Comparison of ENCODE assay signal across 32 cellular contexts in the genomic region with DNA sequence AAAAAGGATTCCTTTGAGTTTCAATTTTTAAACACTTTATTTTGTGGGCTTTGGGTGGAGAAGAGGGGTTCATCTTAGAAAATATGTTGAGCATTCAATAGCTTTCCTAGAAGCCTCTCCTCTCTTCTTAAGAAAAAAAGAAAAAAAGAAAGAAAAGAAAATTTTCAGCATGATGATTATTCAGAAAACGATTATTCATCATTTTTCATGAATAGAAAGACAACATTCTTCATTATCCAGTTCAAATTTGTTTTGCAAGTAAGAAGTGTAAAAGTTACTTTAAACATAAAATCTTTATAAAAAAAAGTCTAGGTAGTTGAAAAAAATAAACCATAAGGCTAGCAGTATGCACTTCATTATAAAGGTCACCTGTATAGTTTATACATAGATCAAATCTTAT.
"Had no signal": no experiment of that assay in that cellular context is flagged by ENCODE, and none has a peak within 500 bp of the region (broad histone marks: within the 10 kb centered on the region; RNA-seq: fewer than 3 reads in every experiment).

No MANE protein-coding gene starts in this region.

- H3K4me3 ChIP-seq: esophagus squamous epithelium, gastroesophageal sphincter had no signal

- H3K36me3 Mint-ChIP-seq: activated CD8-positive, alpha-beta memory T cell treated with anti-CD3 and anti-CD28 coated beads, Interleukin-2, amount 10 ng/mL, durations not matched to agents 7 days and 5 days; activated naive CD4-positive, alpha-beta T cell treated with anti-CD3 and anti-CD28 coated beads, Interleukin-2, amount 10 ng/mL, durations not matched to agents 7 days and 5 days; activated naive CD8-positive, alpha-beta T cell had no signal

- FAIRE-seq: astrocyte, bronchial epithelial cell, endometrium, endothelial cell of umbilical vein had no signal

- H3K4me1 Mint-ChIP-seq: activated CD4-positive, alpha-beta T cell treated with anti-CD3 and anti-CD28 coated beads for 36 hours; activated CD4-positive, alpha-beta T cell treated with anti-CD3 and anti-CD28 coated beads, Interleukin-2, amount 10 ng/mL, durations not matched to agents 24 days and 14 days; activated CD8-positive, alpha-beta memory T cell treated with anti-CD3 and anti-CD28 coated beads, Interleukin-2, amount 10 ng/mL, durations not matched to agents 7 days and 5 days; activated naive CD4-positive, alpha-beta T cell treated with anti-CD3 and anti-CD28 coated beads, Interleukin-2, amount 10 ng/mL, durations not matched to agents 7 days and 5 days; central memory CD8-positive, alpha-beta T cell had no signal

- H3K36me3 ChIP-seq: brain microvascular endothelial cell, esophagus squamous epithelium, gastroesophageal sphincter had no signal

- H3K4me3 Mint-ChIP-seq: activated CD4-positive, alpha-beta memory T cell treated with anti-CD3 and anti-CD28 coated beads for 36 hours; activated CD4-positive, alpha-beta T cell treated with anti-CD3 and anti-CD28 coated beads for 36 hours; activated CD4-positive, alpha-beta T cell treated with anti-CD3 and anti-CD28 coated beads, Interleukin-2, amount 10 ng/mL, durations not matched to agents 24 days and 14 days; activated CD8-positive, alpha-beta memory T cell treated with anti-CD3 and anti-CD28 coated beads, Interleukin-2, amount 10 ng/mL, durations not matched to agents 7 days and 5 days; activated CD8-positive, alpha-beta T cell treated with anti-CD3 and anti-CD28 coated beads, Interleukin-2, amount 10 ng/mL, durations not matched to agents 7 days and 5 days; activated naive CD4-positive, alpha-beta T cell treated with anti-CD3 and anti-CD28 coated beads, Interleukin-2, amount 10 ng/mL, durations not matched to agents 7 days and 5 days; activated naive CD8-positive, alpha-beta T cell; activated T-helper 1 cell treated with anti-CD3 and anti-CD28 coated beads, Interleukin-12 subunit alpha, Interleukin-12 subunit beta, Interleukin-2, Interleukin-4 antibody, amounts not matched to agents 30 ng/mL and 10 ng/mL and 1 ng/mL, durations not matched to agents 14 hours and 24 hours and 36 hours; central memory CD8-positive, alpha-beta T cell; effector memory CD8-positive, alpha-beta T cell had no signal

- H3K27me3 ChIP-seq: brain microvascular endothelial cell had no signal

- H3K27me3 Mint-ChIP-seq: activated CD4-positive, alpha-beta memory T cell treated with anti-CD3 and anti-CD28 coated beads for 36 hours; activated CD4-positive, alpha-beta T cell treated with anti-CD3 and anti-CD28 coated beads for 36 hours; activated CD4-positive, alpha-beta T cell treated with anti-CD3 and anti-CD28 coated beads, Interleukin-2, amount 10 ng/mL, durations not matched to agents 24 days and 14 days; activated CD8-positive, alpha-beta memory T cell treated with anti-CD3 and anti-CD28 coated beads, Interleukin-2, amount 10 ng/mL, durations not matched to agents 7 days and 5 days; activated naive CD4-positive, alpha-beta T cell treated with anti-CD3 and anti-CD28 coated beads, Interleukin-2, amount 10 ng/mL, durations not matched to agents 7 days and 5 days; activated naive CD8-positive, alpha-beta T cell; central memory CD8-positive, alpha-beta T cell; effector memory CD8-positive, alpha-beta T cell had no signal

- H3K27ac ChIP-seq: brain microvascular endothelial cell, epithelial cell of prostate, esophagus squamous epithelium, gastroesophageal sphincter had no signal

- H3K27ac Mint-ChIP-seq: activated CD4-positive, alpha-beta memory T cell treated with anti-CD3 and anti-CD28 coated beads for 36 hours; activated CD4-positive, alpha-beta T cell treated with anti-CD3 and anti-CD28 coated beads for 36 hours; activated CD4-positive, alpha-beta T cell treated with anti-CD3 and anti-CD28 coated beads, Interleukin-2, amount 10 ng/mL, durations not matched to agents 24 days and 14 days; activated CD8-positive, alpha-beta memory T cell treated with anti-CD3 and anti-CD28 coated beads, Interleukin-2, amount 10 ng/mL, durations not matched to agents 7 days and 5 days; activated CD8-positive, alpha-beta T cell treated with anti-CD3 and anti-CD28 coated beads, Interleukin-2, amount 10 ng/mL, durations not matched to agents 7 days and 5 days; activated naive CD4-positive, alpha-beta T cell treated with anti-CD3 and anti-CD28 coated beads, Interleukin-2, amount 10 ng/mL, durations not matched to agents 7 days and 5 days; activated naive CD8-positive, alpha-beta T cell; activated T-helper 1 cell treated with anti-CD3 and anti-CD28 coated beads, Interleukin-12 subunit alpha, Interleukin-12 subunit beta, Interleukin-2, Interleukin-4 antibody, amounts not matched to agents 30 ng/mL and 10 ng/mL and 1 ng/mL, durations not matched to agents 14 hours and 24 hours and 36 hours; activated T-helper 2 cell treated with anti-CD3 and anti-CD28 coated beads, Interferon-gamma antibody, Interleukin-2, Interleukin-4, amounts not matched to agents 10 μg/mL and 5 μg/mL and 100 μg/mL, durations not matched to agents 14 hours and 24 hours and 36 hours; effector memory CD8-positive, alpha-beta T cell had no signal

- ATAC-seq: activated CD4-positive, alpha-beta T cell treated with anti-CD3 and anti-CD28 coated beads for 36 hours; activated CD8-positive, alpha-beta memory T cell treated with anti-CD3 and anti-CD28 coated beads, Interleukin-2, amount 10 ng/mL, durations not matched to agents 7 days and 5 days; activated CD8-positive, alpha-beta T cell treated with anti-CD3 and anti-CD28 coated beads, Interleukin-2, amount 10 ng/mL, durations not matched to agents 7 days and 5 days; effector memory CD8-positive, alpha-beta T cell; gastroesophageal sphincter had no signal

- H3K4me1 ChIP-seq: esophagus squamous epithelium, gastroesophageal sphincter had no signal

- DNase-seq: activated CD4-positive, alpha-beta memory T cell treated with anti-CD3 and anti-CD28 coated beads for 36 hours; activated CD4-positive, alpha-beta T cell treated with anti-CD3 and anti-CD28 coated beads for 36 hours; activated CD4-positive, alpha-beta T cell treated with anti-CD3 and anti-CD28 coated beads, Interleukin-2, amount 10 ng/mL, durations not matched to agents 24 days and 14 days; activated CD4-positive, CD25-positive, alpha-beta regulatory T cell; activated CD4-positive, CD25-positive, alpha-beta regulatory T cell treated with anti-CD3 and anti-CD28 coated beads, Interleukin-2, amount 50 U/mL, for 72 hours; activated CD8-positive, alpha-beta memory T cell treated with anti-CD3 and anti-CD28 coated beads, Interleukin-2, amount 10 ng/mL, durations not matched to agents 7 days and 5 days; activated CD8-positive, alpha-beta memory T cell treated with anti-CD3 and anti-CD28 coated beads, Interleukin-2, amount 50 U/mL, for 4 hours; activated CD8-positive, alpha-beta T cell treated with anti-CD3 and anti-CD28 coated beads, Interleukin-2, amount 10 ng/mL, durations not matched to agents 7 days and 5 days; activated effector memory CD4-positive, alpha-beta T cell treated with anti-CD3 and anti-CD28 coated beads, Interleukin-2, amount 50 U/mL, for 16 hours; activated naive CD4-positive, alpha-beta T cell treated with anti-CD3 and anti-CD28 coated beads, Interleukin-2, amount 10 ng/mL, durations not matched to agents 7 days and 5 days; activated T-cell treated with anti-CD3 and anti-CD28 coated beads, Interleukin-2, amount 50 U/mL, for 1 hour; activated T-cell treated with anti-CD3 and anti-CD28 coated beads, Interleukin-2, amount 50 U/mL, for 48 hours; amniotic stem cell; anterior cingulate cortex; brain microvascular endothelial cell; cortex of kidney; dermis blood vessel endothelial cell; effector CD4-positive, alpha-beta T cell; effector memory CD8-positive, alpha-beta T cell; esophagus squamous epithelium; foreskin melanocyte; T-helper 2 cell had no signal
